ENCODE assay signal across 2 cellular contexts in the genomic region with DNA sequence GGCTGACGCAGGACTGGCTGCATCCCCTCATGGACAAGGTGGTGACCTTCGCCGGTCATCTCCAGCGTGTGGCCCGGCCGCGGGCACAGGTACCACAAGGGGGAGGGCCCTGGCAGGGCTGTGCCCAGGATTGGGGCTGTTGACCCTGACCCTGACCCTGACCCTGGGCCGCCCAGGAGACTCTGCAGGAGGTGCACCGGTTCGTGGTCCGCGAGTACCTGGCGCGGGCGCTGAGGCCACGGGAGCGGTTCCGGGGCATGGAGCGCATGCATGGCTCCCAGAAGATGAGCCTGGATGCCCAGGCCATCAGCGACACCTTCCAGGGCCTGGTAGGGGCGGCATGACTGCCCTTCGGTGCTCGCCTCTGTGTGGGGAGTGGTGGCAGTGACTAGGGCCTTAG.
TF ChIP-seq lines count a peak whose summit lies in the region.

No MANE protein-coding gene starts in this region.

TF ChIP-seq in HEK293, 187 proteins besides CTCF, POLR2A, EP300 and RAD21:
- TF ChIP-seq ZBTB20 (tag by site-specific recombination; IDR thresholded peaks at IDR 0.05), result no peak
- no peak for TF ChIP-seq ZNF354C (tag by site-specific recombination; IDR thresholded peaks at IDR 0.05; ENCODE audit: borderline replicate concordance, low read depth)
- TF ChIP-seq BCL11B (tag by site-specific recombination; IDR thresholded peaks at IDR 0.05; ENCODE audit: low read depth), result 0 out of 2 replicates have a peak, but pooled peaks have one; percentile 54
- TF ChIP-seq ZNF248 (tag by site-specific recombination; IDR thresholded peaks at IDR 0.05), result no peak
TF ChIP-seq in HEK293: peak in this region for 1.

TF ChIP-seq in H1, 55 proteins besides CTCF, POLR2A, EP300 and RAD21:
- TF ChIP-seq TBP (IDR thresholded peaks at IDR 0.05; ENCODE audit: low read depth, low read length) (no peak), BRCA1 (IDR thresholded peaks at IDR 0.05; ENCODE audit: low read depth, low read length) (no peak), HDAC2 (IDR thresholded peaks at IDR 0.05; ENCODE audit: borderline replicate concordance in 1 of 2, low read depth in 2 of 2, low read length in 2 of 2) (no peak), CREB1 (IDR thresholded peaks at IDR 0.05) (no peak), SIRT6 (IDR thresholded peaks at IDR 0.05; ENCODE audit: low read length) (no peak), BACH1 (IDR thresholded peaks at IDR 0.05; ENCODE audit: low read length) (no peak), YY1 (IDR thresholded peaks at IDR 0.05; ENCODE audit: low read depth, low read length) (no peak), BCL11A (IDR thresholded peaks at IDR 0.05; ENCODE audit: low read depth in 2 of 2, low read length in 2 of 2) (no peak), HDAC6 (IDR thresholded peaks at IDR 0.05; ENCODE audit: low read depth, low read length) (no peak), JUN (IDR thresholded peaks at IDR 0.05; ENCODE audit: low read depth, low read length) (no peak), TCF12 (IDR thresholded peaks at IDR 0.05; ENCODE audit: low read depth, low read length) (no peak), SAP30 (IDR thresholded peaks at IDR 0.05; ENCODE audit: insufficient read depth, insufficient replicate concordance, low read length) (no peak), CBX5 (IDR thresholded peaks at IDR 0.05; ENCODE audit: low read depth, low read length) (no peak), MAFK (IDR thresholded peaks at IDR 0.05; ENCODE audit: low read depth, low read length) (no peak), NANOG (IDR thresholded peaks at IDR 0.05; ENCODE audit: insufficient read depth, low read depth, low read length, poor library complexity, severe bottlenecking) (no peak), GABPA (IDR thresholded peaks at IDR 0.05; ENCODE audit: borderline replicate concordance, insufficient read depth, low read length) (no peak)
- TF ChIP-seq, protein P1, sequence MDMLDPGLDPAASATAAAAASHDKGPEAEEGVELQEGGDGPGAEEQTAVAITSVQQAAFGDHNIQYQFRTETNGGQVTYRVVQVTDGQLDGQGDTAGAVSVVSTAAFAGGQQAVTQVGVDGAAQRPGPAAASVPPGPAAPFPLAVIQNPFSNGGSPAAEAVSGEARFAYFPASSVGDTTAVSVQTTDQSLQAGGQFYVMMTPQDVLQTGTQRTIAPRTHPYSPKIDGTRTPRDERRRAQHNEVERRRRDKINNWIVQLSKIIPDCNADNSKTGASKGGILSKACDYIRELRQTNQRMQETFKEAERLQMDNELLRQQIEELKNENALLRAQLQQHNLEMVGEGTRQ (IDR thresholded peaks at IDR 0.05; ENCODE audit: low read length), result no peak
- TF ChIP-seq, protein P2, sequence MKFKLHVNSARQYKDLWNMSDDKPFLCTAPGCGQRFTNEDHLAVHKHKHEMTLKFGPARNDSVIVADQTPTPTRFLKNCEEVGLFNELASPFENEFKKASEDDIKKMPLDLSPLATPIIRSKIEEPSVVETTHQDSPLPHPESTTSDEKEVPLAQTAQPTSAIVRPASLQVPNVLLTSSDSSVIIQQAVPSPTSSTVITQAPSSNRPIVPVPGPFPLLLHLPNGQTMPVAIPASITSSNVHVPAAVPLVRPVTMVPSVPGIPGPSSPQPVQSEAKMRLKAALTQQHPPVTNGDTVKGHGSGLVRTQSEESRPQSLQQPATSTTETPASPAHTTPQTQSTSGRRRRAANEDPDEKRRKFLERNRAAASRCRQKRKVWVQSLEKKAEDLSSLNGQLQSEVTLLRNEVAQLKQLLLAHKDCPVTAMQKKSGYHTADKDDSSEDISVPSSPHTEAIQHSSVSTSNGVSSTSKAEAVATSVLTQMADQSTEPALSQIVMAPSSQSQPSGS (IDR thresholded peaks at IDR 0.05; ENCODE audit: low read length), result no peak
